In the genomic region with DNA sequence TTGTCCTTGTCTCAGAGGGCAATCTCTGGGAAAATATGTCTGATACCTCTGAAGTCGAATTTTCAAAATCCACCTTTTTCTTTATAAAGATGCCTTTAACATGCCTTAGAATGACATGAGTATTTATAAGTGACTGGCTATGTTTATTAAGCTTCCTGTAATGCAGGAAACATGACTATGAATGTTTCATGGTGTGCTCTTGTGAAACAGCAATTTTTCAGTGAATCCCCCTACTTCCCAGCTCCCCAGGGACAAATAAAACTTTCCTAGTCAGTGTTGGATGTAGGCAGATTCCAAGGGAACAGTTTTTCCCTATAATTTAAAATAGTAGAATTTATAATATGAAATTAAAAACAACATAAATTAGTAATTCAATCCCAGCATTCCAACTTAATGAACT, we compare ENCODE assay signal across 25 cellular contexts.
DNase-seq lines count a peak whose midpoint lies in the region; ATAC-seq, FAIRE-seq and TF ChIP-seq lines count a peak whose summit lies in the region.
"Had no signal": no experiment of that assay in that cellular context is flagged by ENCODE, and none has a peak within 500 bp of the region (broad histone marks: within the 10 kb centered on the region; RNA-seq: fewer than 3 reads in every experiment).

No MANE protein-coding gene starts in this region.

- H3K79me2 ChIP-seq in osteoblast (ENCODE audit: insufficient read depth, low read length) = no peaks in the 10 kb centered on the region

- no peaks in the 10 kb centered on the region for H3K36me3 Mint-ChIP-seq in stimulated activated memory B cell treated with anti-CD40 and anti-IgM and Interleukin-4, amounts not matched to agents 10 μg/mL and 1 μg/mL and 100 μg/mL, for 72 hours
- H3K36me3 Mint-ChIP-seq: activated CD8-positive, alpha-beta memory T cell treated with anti-CD3 and anti-CD28 coated beads, Interleukin-2, amount 10 ng/mL, durations not matched to agents 7 days and 5 days; activated naive CD8-positive, alpha-beta T cell treated with anti-CD3 and anti-CD28 coated beads for 36 hours; CD8-positive, alpha-beta T cell had no signal

- ATAC-seq in stimulated activated memory B cell treated with anti-CD40 and anti-IgM and Interleukin-4, amounts not matched to agents 10 μg/mL and 1 μg/mL and 100 μg/mL, for 72 hours = no peak
- no peak for ATAC-seq in HG02885 (IDR thresholded peaks at IDR 0.05; ENCODE audit: poor library complexity, unreplicated experiment)
- ATAC-seq: activated CD8-positive, alpha-beta memory T cell treated with anti-CD3 and anti-CD28 coated beads, Interleukin-2, amount 10 ng/mL, durations not matched to agents 7 days and 5 days; body of pancreas; CD8-positive, alpha-beta T cell; HCT116 had no signal

- H3K4me1 Mint-ChIP-seq in stimulated activated memory B cell treated with anti-CD40 and anti-IgM and Interleukin-4, amounts not matched to agents 10 μg/mL and 1 μg/mL and 100 μg/mL, for 72 hours = peaks cover 13% of the 10 kb centered on the region
- H3K4me1 Mint-ChIP-seq: activated CD8-positive, alpha-beta memory T cell treated with anti-CD3 and anti-CD28 coated beads, Interleukin-2, amount 10 ng/mL, durations not matched to agents 7 days and 5 days had no signal

- no peak overlapping the region for H3K4me3 ChIP-seq in AG10803 (ENCODE audit: low read length)
- no peak overlapping the region for H3K4me3 ChIP-seq in osteoblast (ENCODE audit: insufficient read depth, low read length)
- H3K4me3 ChIP-seq: body of pancreas, lung, right atrium auricular region, suprapubic skin, vagina had no signal

- TF ChIP-seq POLR2A in GM12892 (IDR thresholded peaks at IDR 0.05; ENCODE audit: low read depth, low read length) = no peak

- peak overlapping the region; percentile 54 for H2AFZ ChIP-seq in osteoblast (ENCODE audit: low read length)

- H3K27ac Mint-ChIP-seq in stimulated activated memory B cell treated with anti-CD40 and anti-IgM and Interleukin-4, amounts not matched to agents 10 μg/mL and 1 μg/mL and 100 μg/mL, for 72 hours = no peak overlapping the region
- H3K27ac Mint-ChIP-seq: activated CD8-positive, alpha-beta memory T cell treated with anti-CD3 and anti-CD28 coated beads, Interleukin-2, amount 10 ng/mL, durations not matched to agents 7 days and 5 days; activated naive CD8-positive, alpha-beta T cell treated with anti-CD3 and anti-CD28 coated beads for 36 hours; CD8-positive, alpha-beta T cell had no signal

- no peaks in the 10 kb centered on the region for H3K9me3 ChIP-seq in osteoblast (ENCODE audit: low read depth, low read length)
- H3K9me3 ChIP-seq: body of pancreas, suprapubic skin, vagina had no signal

- no peaks in the 10 kb centered on the region for H3K36me3 ChIP-seq in osteoblast (ENCODE audit: insufficient read depth, low read length)
- H3K36me3 ChIP-seq: right atrium auricular region, suprapubic skin, vagina had no signal

- no peaks in the 10 kb centered on the region for H3K27me3 Mint-ChIP-seq in stimulated activated memory B cell treated with anti-CD40 and anti-IgM and Interleukin-4, amounts not matched to agents 10 μg/mL and 1 μg/mL and 100 μg/mL, for 72 hours
- H3K27me3 Mint-ChIP-seq: activated naive CD8-positive, alpha-beta T cell treated with anti-CD3 and anti-CD28 coated beads for 36 hours had no signal

- no peak for FAIRE-seq in GM12892 (lab: Jason Lieb, UNC)
- FAIRE-seq: colon, frontal cortex, keratinocyte had no signal

- no peak overlapping the region for H3K4me3 Mint-ChIP-seq in stimulated activated memory B cell treated with anti-CD40 and anti-IgM and Interleukin-4, amounts not matched to agents 10 μg/mL and 1 μg/mL and 100 μg/mL, for 72 hours
- H3K4me3 Mint-ChIP-seq: activated CD8-positive, alpha-beta memory T cell treated with anti-CD3 and anti-CD28 coated beads, Interleukin-2, amount 10 ng/mL, durations not matched to agents 7 days and 5 days; activated naive CD8-positive, alpha-beta T cell treated with anti-CD3 and anti-CD28 coated beads for 36 hours; CD8-positive, alpha-beta T cell had no signal

- H3K4me2 ChIP-seq in osteoblast (ENCODE audit: insufficient read depth, low read length) = peak overlapping the region; percentile 47

- no peaks in the 10 kb centered on the region for H3K27me3 ChIP-seq in osteoblast (ENCODE audit: insufficient read depth, low read length)
- H3K27me3 ChIP-seq: body of pancreas, right atrium auricular region, suprapubic skin, vagina had no signal

- peaks cover 3% of the 10 kb centered on the region for H3K9me3 Mint-ChIP-seq in stimulated activated memory B cell treated with anti-CD40 and anti-IgM and Interleukin-4, amounts not matched to agents 10 μg/mL and 1 μg/mL and 100 μg/mL, for 72 hours
- H3K9me3 Mint-ChIP-seq: CD8-positive, alpha-beta T cell had no signal

- no peak for TF ChIP-seq CTCF in AG10803 (conservative IDR thresholded peaks at IDR 0.05; ENCODE audit: low read length)
- TF ChIP-seq CTCF in osteoblast (IDR thresholded peaks at IDR 0.05; ENCODE audit: extremely low read depth, low read depth, low read length) = no peak

- no peaks in the 10 kb centered on the region for H4K20me1 ChIP-seq in osteoblast (ENCODE audit: insufficient read depth, low read length)

- peak; percentile 85 for DNase-seq in AG10803 (ENCODE audit: low read depth)
- DNase-seq in LHCN-M2 (ENCODE audit: low read depth) = peak; percentile 48
- no peak for DNase-seq in epithelial cell of prostate (ENCODE audit: low read depth, low spot score)
- DNase-seq in osteoblast (ENCODE audit: insufficient read length, low spot score, missing footprints) = no peak
- no peak for DNase-seq in HPDE6-E6E7 (ENCODE audit: extremely low spot score)
- DNase-seq in GM12892 (ENCODE audit: insufficient read length) = no peak
- DNase-seq: activated CD8-positive, alpha-beta memory T cell treated with anti-CD3 and anti-CD28 coated beads, Interleukin-2, amount 10 ng/mL, durations not matched to agents 7 days and 5 days; activated naive CD8-positive, alpha-beta T cell treated with anti-CD3 and anti-CD28 coated beads for 36 hours; body of pancreas; CD8-positive, alpha-beta T cell; NCI-H1417 treated with DMSO at 0.1 percent for 48 hours; NCI-H526; occipital lobe; Right ventricle myocardium superior; stimulated activated CD4-positive, alpha-beta T cell treated with anti-CD3 and anti-CD28 coated beads, Interleukin-15, amount 100 ng/mL, for 24 hours had no signal

- peak overlapping the region; percentile 65 for H3K27ac ChIP-seq in epithelial cell of prostate
- H3K27ac ChIP-seq in osteoblast (ENCODE audit: low read depth, low read length) = peak overlapping the region; percentile 86
- H3K27ac ChIP-seq: body of pancreas, right atrium auricular region, suprapubic skin, vagina had no signal

- H3K4me1 ChIP-seq in osteoblast (ENCODE audit: insufficient read depth, low read length) = peaks cover 31% of the 10 kb centered on the region
- H3K4me1 ChIP-seq: body of pancreas, right atrium auricular region, vagina had no signal

Comparison
In these comparisons a context has a peak if more than half of its experiments do, and no peak if none do; other contexts are left out.
1. DNase-seq: peak in AG10803 (single experiment) and LHCN-M2 (single experiment); none in epithelial cell of prostate (single experiment), osteoblast (single experiment), HPDE6-E6E7 (single experiment) and GM12892 (single experiment).